ENCODE assay signal across 15 cellular contexts in the genomic region with DNA sequence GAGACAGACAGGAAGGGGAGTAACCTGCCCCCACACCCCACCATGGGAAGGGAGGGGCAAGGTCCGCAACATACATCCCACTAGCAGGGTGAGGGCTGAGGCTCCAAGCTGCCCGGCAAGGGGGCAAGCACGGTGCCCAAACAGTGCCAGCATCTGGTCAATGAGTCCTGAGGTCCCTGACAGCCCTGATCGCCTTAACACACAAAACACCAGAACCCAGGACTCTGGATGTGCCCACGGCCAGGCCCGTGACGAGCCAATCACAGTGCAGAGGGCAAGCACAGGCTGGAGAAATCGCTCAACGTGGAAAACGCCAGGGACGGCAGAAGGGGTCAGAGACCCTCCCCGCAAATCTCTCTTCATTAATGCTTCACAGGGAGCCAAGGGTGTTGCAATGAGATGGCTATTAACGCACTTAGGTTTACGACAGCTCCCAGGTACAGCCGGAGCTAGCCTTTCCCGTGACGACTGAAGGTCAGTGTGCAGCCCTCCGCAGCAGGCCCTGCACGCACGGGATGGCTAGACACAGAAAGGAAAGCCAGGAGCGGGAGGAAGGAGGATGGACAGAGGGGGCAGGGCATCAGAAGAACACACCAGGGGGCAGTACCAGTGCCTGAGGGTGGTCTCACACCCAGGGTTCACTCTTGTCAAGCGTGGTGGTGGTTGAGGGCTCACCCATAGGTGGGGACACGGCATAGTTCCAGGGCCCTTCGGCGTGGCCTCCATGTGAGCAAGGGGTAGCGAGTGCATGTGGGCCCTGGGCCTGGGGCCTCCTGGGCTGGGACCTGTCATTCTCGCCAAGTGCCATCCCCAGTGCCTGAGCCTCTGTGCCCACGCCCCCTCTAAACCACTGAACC.
DNase-seq lines count a peak whose midpoint lies in the region; ATAC-seq and TF ChIP-seq lines count a peak whose summit lies in the region.
"Had no signal": no experiment of that assay in that cellular context is flagged by ENCODE, and none has a peak within 500 bp of the region (broad histone marks: within the 10 kb centered on the region; RNA-seq: fewer than 3 reads in every experiment).

No MANE protein-coding gene starts in this region.

- H3K9me3 ChIP-seq in BLaER1 treated with 17β-estradiol and CSF1 and Interleukin-3, amounts not matched to agents 10 nM and 100 nM (replicated peaks in 1 of 11): no peaks in the 10 kb centered on the region
- H3K9me3 ChIP-seq in right cardiac atrium (ENCODE audit: control insufficient read depth, low read length) (no peaks in the 10 kb centered on the region), psoas muscle (no peaks in the 10 kb centered on the region)

- H4K20me1 ChIP-seq in BLaER1 treated with 17β-estradiol and CSF1 and Interleukin-3, amounts not matched to agents 10 nM and 100 nM: peaks cover 94 to 100% (median 100%) of the 10 kb centered on the region in 11 experiments

- intact Hi-C loops in right cardiac atrium (cut with DNase I) (no loop called here), psoas muscle (cut with DNase I) (no loop called here)

- no peak overlapping the region for H3K4me3 Mint-ChIP-seq in stimulated activated effector memory CD8-positive, alpha-beta T cell treated with anti-CD3 and anti-CD28 coated beads, Interleukin-12 subunit alpha, Interleukin-12 subunit beta, amount 100 ng/mL, for 72 hours

- H3K9me3 Mint-ChIP-seq in stimulated activated effector memory CD8-positive, alpha-beta T cell treated with anti-CD3 and anti-CD28 coated beads, Interleukin-12 subunit alpha, Interleukin-12 subunit beta, amount 100 ng/mL, for 72 hours: no peaks in the 10 kb centered on the region
- H3K9me3 Mint-ChIP-seq: activated T-helper 2 cell treated with anti-CD3 and anti-CD28 coated beads, Interferon-gamma antibody, Interleukin-2, Interleukin-4, amounts not matched to agents 10 μg/mL and 5 μg/mL and 100 μg/mL, durations not matched to agents 14 hours and 24 hours and 36 hours had no signal

- peaks cover 8 to 54% (median 37%) of the 10 kb centered on the region in 11 experiments; a peak in 20 of 22 replicates for H3K36me3 ChIP-seq in BLaER1 treated with 17β-estradiol and CSF1 and Interleukin-3, amounts not matched to agents 10 nM and 100 nM
- H3K36me3 ChIP-seq in psoas muscle (ENCODE audit: insufficient read depth in 1 of 2, low read depth in 1 of 2): no peaks in the 10 kb centered on the region

- H3K4me3 ChIP-seq in BLaER1 treated with 17β-estradiol and CSF1 and Interleukin-3, amounts not matched to agents 10 nM and 100 nM: no peak overlapping the region
- H3K4me3 ChIP-seq in right cardiac atrium (ENCODE audit: low read length) (no peak overlapping the region), psoas muscle (no peak overlapping the region)

- peaks cover 0 to 54% (median 20%) of the 10 kb centered on the region in 11 experiments; a peak in 21 of 22 replicates for H3K27me3 ChIP-seq in BLaER1 treated with 17β-estradiol and CSF1 and Interleukin-3, amounts not matched to agents 10 nM and 100 nM
- H3K27me3 ChIP-seq in right cardiac atrium (ENCODE audit: control insufficient read depth, insufficient read depth) (no peaks in the 10 kb centered on the region), psoas muscle (ENCODE audit: insufficient read depth in 3 of 3, low read length in 2 of 3) (no peaks in the 10 kb centered on the region)

- H3K4me1 ChIP-seq in BLaER1 treated with 17β-estradiol and CSF1 and Interleukin-3, amounts not matched to agents 10 nM and 100 nM: peaks cover 35 to 77% (median 66%) of the 10 kb centered on the region in 10 experiments
- H3K4me1 ChIP-seq in right cardiac atrium (ENCODE audit: control insufficient read depth, insufficient read depth, low read length) (no peaks in the 10 kb centered on the region), psoas muscle (peaks cover 16% of the 10 kb centered on the region)

- H3K4me1 Mint-ChIP-seq in stimulated activated effector memory CD8-positive, alpha-beta T cell treated with anti-CD3 and anti-CD28 coated beads, Interleukin-12 subunit alpha, Interleukin-12 subunit beta, amount 100 ng/mL, for 72 hours: peaks cover 13% of the 10 kb centered on the region

- H3K9ac ChIP-seq in BLaER1 treated with 17β-estradiol and CSF1 and Interleukin-3, amounts not matched to agents 10 nM and 100 nM: 0 out of 22 replicates have a peak overlapping the region, but pooled peaks of 2 of the 11 experiments have one; percentile 2 to 20

- H3K27ac Mint-ChIP-seq in stimulated activated effector memory CD8-positive, alpha-beta T cell treated with anti-CD3 and anti-CD28 coated beads, Interleukin-12 subunit alpha, Interleukin-12 subunit beta, amount 100 ng/mL, for 72 hours: no peak overlapping the region
- H3K27ac Mint-ChIP-seq: activated T-helper 2 cell treated with anti-CD3 and anti-CD28 coated beads, Interferon-gamma antibody, Interleukin-2, Interleukin-4, amounts not matched to agents 10 μg/mL and 5 μg/mL and 100 μg/mL, durations not matched to agents 14 hours and 24 hours and 36 hours had no signal

- H3K27ac ChIP-seq in BLaER1 treated with 17β-estradiol and CSF1 and Interleukin-3, amounts not matched to agents 10 nM and 100 nM: no peak overlapping the region
- H3K27ac ChIP-seq in right cardiac atrium (ENCODE audit: low read length) (no peak overlapping the region), psoas muscle (no peak overlapping the region)

- peaks cover 12% of the 10 kb centered on the region for H3K36me3 Mint-ChIP-seq in stimulated activated effector memory CD8-positive, alpha-beta T cell treated with anti-CD3 and anti-CD28 coated beads, Interleukin-12 subunit alpha, Interleukin-12 subunit beta, amount 100 ng/mL, for 72 hours

- 93% methylated on average over 28 of the region's 28 CpGs for WGBS in right cardiac atrium
- 94 to 96% (median 96%) methylated on average over 27 to 28 of the region's 28 CpGs for WGBS in psoas muscle, 3 donors

- no peak for TF ChIP-seq CTCF in psoas muscle (IDR thresholded peaks at IDR 0.05)

- ATAC-seq in right cardiac atrium (no peak), psoas muscle (no peak), HG02623 (IDR thresholded peaks at IDR 0.05; ENCODE audit: unreplicated experiment) (no peak), GM19035 (IDR thresholded peaks at IDR 0.05; ENCODE audit: unreplicated experiment) (no peak)
- no peak for ATAC-seq in stimulated activated effector memory CD8-positive, alpha-beta T cell treated with anti-CD3 and anti-CD28 coated beads, Interleukin-12 subunit alpha, Interleukin-12 subunit beta, amount 100 ng/mL, for 72 hours
- ATAC-seq: activated CD4-positive, CD25-positive, alpha-beta regulatory T cell treated with anti-CD3 and anti-CD28 coated beads, Interleukin-2, amount 50 U/mL, for 24 hours had no signal

- DNase-seq in HuH-7 (ENCODE audit: low spot score) (peak; percentile 67), right cardiac atrium (peak; percentile 5 to 56 (median 32)), psoas muscle (peak; percentile 5 to 40)
- DNase-seq in stimulated activated effector memory CD8-positive, alpha-beta T cell treated with anti-CD3 and anti-CD28 coated beads, Interleukin-12 subunit alpha, Interleukin-12 subunit beta, amount 100 ng/mL, for 72 hours (ENCODE audit: low spot score in 2 of 2): no peak
- DNase-seq: AML-193; Calu3; cerebellar nuclear complex; effector memory CD4-positive, alpha-beta T cell; mesenchymal stem cell; NCI-H1436 had no signal

- H3K4me2 ChIP-seq in BLaER1 treated with 17β-estradiol and CSF1 and Interleukin-3, amounts not matched to agents 10 nM and 100 nM: peak overlapping the region in 9 of 11 experiments; percentile 5 to 93 (median 86); a peak in 16 of 22 replicates

Comparison
In these comparisons a context has a peak if more than half of its experiments do, and no peak if none do; other contexts are left out.
1. DNase-seq: peak in HuH-7 (single experiment), right cardiac atrium (3 of 3) and psoas muscle (2 of 2); none in stimulated activated effector memory CD8-positive, alpha-beta T cell treated with anti-CD3 and anti-CD28 coated beads, Interleukin-12 subunit alpha, Interleukin-12 subunit beta, amount 100 ng/mL, for 72 hours (0 of 2).